In the genomic region with DNA sequence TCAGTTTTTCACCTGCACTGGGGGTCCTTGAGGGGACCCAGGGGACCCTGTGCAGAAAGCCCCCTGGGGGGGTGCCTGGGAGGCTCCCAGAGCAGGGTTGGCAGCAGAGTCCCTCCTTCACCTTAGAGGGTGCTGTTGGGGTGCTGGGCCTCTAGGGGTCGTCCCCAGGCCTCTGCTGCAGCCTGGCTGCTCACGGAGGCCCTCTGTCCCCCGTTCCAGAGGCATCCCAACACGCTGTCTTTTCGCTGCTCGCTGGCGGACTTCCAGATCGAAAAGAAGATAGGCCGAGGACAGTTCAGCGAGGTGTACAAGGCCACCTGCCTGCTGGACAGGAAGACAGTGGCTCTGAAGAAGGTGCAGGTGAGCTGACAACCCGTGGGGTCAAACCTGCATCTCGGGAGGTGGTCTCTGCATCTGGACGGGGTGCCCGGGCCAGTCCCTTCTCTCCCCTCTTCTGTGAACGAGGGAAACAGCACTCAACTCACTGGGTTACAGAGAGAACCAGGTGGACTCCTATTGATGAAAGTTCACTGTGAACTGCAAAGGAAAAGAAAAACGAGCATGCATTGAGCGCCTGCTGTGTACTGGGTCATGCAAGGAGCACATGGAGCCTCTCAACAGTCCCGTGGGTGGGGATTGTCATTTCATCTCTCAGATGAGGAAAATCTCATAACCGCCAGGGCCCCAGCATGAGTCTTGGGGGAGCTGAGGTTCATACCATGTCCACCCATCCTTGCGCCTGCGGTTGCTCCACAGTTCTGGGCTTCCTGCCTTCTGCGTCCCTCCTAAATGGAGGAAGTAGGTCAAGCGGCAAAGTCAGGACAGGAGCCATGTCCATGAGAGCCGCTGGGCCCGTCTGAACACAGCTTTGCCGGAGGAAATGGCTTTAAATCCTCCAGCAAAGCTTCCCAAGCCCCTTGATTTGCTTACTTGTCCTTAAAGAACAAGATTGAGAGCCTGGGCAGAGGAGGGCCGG, we compare ENCODE assay signal across 1 cellular context.
TF ChIP-seq lines count a peak whose summit lies in the region.

No MANE protein-coding gene starts in this region.

TF ChIP-seq in IMR-90, 13 proteins besides CTCF, POLR2A, EP300 and RAD21:
- TF ChIP-seq USF2 (IDR thresholded peaks at IDR 0.05; ENCODE audit: low read depth, low read length) = no peak
- no peak for TF ChIP-seq NFE2L2 (IDR thresholded peaks at IDR 0.05; ENCODE audit: low read depth, low read length)
- no peak for TF ChIP-seq RFX5 (IDR thresholded peaks at IDR 0.05; ENCODE audit: low read depth, low read length)
- no peak for TF ChIP-seq MAZ (IDR thresholded peaks at IDR 0.05; ENCODE audit: borderline replicate concordance, low read depth, low read length)
- TF ChIP-seq SMC3 (IDR thresholded peaks at IDR 0.05; ENCODE audit: low read depth, low read length) = no peak
- no peak for TF ChIP-seq MXI1 (IDR thresholded peaks at IDR 0.05; ENCODE audit: borderline replicate concordance, low read depth, low read length)
- no peak for TF ChIP-seq CEBPB (IDR thresholded peaks at IDR 0.05; ENCODE audit: low read depth, low read length)
- no peak for TF ChIP-seq BHLHE40 (IDR thresholded peaks at IDR 0.05; ENCODE audit: low read depth, low read length)
- no peak for TF ChIP-seq RCOR1 (IDR thresholded peaks at IDR 0.05; ENCODE audit: insufficient replicate concordance, low read length)
- TF ChIP-seq, protein P1, sequence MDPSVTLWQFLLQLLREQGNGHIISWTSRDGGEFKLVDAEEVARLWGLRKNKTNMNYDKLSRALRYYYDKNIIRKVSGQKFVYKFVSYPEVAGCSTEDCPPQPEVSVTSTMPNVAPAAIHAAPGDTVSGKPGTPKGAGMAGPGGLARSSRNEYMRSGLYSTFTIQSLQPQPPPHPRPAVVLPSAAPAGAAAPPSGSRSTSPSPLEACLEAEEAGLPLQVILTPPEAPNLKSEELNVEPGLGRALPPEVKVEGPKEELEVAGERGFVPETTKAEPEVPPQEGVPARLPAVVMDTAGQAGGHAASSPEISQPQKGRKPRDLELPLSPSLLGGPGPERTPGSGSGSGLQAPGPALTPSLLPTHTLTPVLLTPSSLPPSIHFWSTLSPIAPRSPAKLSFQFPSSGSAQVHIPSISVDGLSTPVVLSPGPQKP (IDR thresholded peaks at IDR 0.05; ENCODE audit: borderline replicate concordance, low read depth, low read length) = no peak
- no peak for TF ChIP-seq FOS (IDR thresholded peaks at IDR 0.05; ENCODE audit: low read depth, low read length)
- TF ChIP-seq CHD1 (IDR thresholded peaks at IDR 0.05; ENCODE audit: low read depth, low read length) = no peak
- TF ChIP-seq MAFK (IDR thresholded peaks at IDR 0.05; ENCODE audit: low read depth, low read length) = no peak
